In genomic region chr6:107653861-107654394, GRCh38 we compare ENCODE assay signal across 16 cellular contexts.
"Had no signal": no experiment of that assay in that cellular context is flagged by ENCODE, and none has a peak within 500 bp of the region (broad histone marks: within the 10 kb centered on the region; RNA-seq: fewer than 3 reads in every experiment).

No MANE protein-coding gene starts in this region.

- ATAC-seq: esophagus mucosa had no signal

- DNase-seq: activated CD4-positive, alpha-beta T cell treated with anti-CD3 and anti-CD28 coated beads, Interleukin-2, amount 50 U/mL, for 48 hours; activated naive CD4-positive, alpha-beta T cell treated with anti-CD3 and anti-CD28 coated beads, Interleukin-2, amount 50 U/mL, for 16 hours; naive B cell; stimulated activated CD4-positive, alpha-beta T cell treated with anti-CD3 and anti-CD28 coated beads, Interleukin-15, amount 100 ng/mL, for 24 hours; stimulated activated CD4-positive, alpha-beta T cell treated with anti-CD3 and anti-CD28 coated beads, Interleukin-4, amount 100 ng/mL, for 1 hour; stimulated activated naive CD4-positive, alpha-beta T cell; substantia nigra; T-helper 1 cell; transverse colon; WERI-Rb-1 had no signal

- H3K36me3 ChIP-seq: neutrophil, transverse colon, vagina, WERI-Rb-1 had no signal

- H3K9me3 ChIP-seq: neutrophil, transverse colon, vagina had no signal

- FAIRE-seq: astrocyte, colon had no signal

- H3K27ac ChIP-seq: neutrophil, skin epidermis, vagina, WERI-Rb-1 had no signal

- H3K4me3 ChIP-seq: skin epidermis, transverse colon, vagina had no signal

- H3K27me3 ChIP-seq: transverse colon, vagina had no signal
